In the genomic region with DNA sequence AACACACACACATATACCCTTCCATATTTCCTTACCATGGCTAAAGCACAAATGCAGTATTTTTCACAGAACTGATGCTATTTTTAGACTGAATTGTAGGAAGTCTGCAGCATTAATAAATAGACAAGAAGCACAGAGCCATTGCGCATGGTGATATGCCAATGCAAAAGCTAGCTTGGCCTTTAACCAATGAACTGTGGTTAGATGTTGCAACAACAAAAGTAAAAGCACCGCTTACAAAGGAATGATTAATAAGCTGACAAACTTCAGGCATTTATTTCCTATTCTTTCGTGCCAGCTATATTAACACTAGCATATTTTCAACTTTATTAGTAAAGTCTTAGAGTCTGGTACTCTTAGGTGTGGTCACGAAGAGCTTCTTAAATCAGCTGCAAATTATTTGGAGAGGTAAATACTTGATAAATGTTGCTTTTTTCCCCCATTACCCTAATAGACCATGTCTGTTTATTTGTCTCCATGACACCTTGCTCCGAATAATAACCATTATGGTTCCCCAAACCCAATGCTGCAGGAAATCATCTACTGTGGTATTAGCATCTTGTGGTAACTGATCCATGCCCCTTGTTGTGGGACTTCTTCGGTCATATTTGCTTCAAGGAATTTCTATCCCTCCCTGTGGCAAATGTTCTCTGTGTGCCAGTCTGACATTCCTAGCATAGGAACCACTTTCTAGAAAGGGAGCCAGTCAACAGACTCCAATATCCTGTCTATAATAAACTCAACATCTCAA, we compare ENCODE assay signal across 11 cellular contexts.
A peak's percentile ranks its signal among the peaks of the same experiment; 100 is the strongest.
DNase-seq lines count a peak whose midpoint lies in the region; ATAC-seq and TF ChIP-seq lines count a peak whose summit lies in the region.
"Had no signal": no experiment of that assay in that cellular context is flagged by ENCODE, and none has a peak within 500 bp of the region (broad histone marks: within the 10 kb centered on the region; RNA-seq: fewer than 3 reads in every experiment).

No MANE protein-coding gene starts in this region.

- no peak for ATAC-seq in GM21390 (IDR thresholded peaks at IDR 0.05; ENCODE audit: unreplicated experiment)

- DNase-seq in M059J (ENCODE audit: low read depth) (peak; percentile 90), choroid plexus epithelial cell (ENCODE audit: low read depth) (peak; percentile 90), hepatic stellate cell (ENCODE audit: low spot score) (peak; percentile 24), stromal cell of bone marrow (ENCODE audit: low read depth) (peak; percentile 81), GM19240 (ENCODE audit: insufficient read length, low spot score) (no peak), anterior cingulate cortex (lab: John Stamatoyannopoulos, UW) (no peak)
- DNase-seq in central memory CD4-positive, alpha-beta T cell = no peak
- DNase-seq: GOT3, NCI-H1417 treated with DMSO at 0.1 percent for 48 hours had no signal

- H3K4me3 ChIP-seq in choroid plexus epithelial cell (ENCODE audit: low read depth, low read length) = no peak overlapping the region
- H3K4me3 ChIP-seq: prostate gland had no signal

- TF ChIP-seq CTCF in choroid plexus epithelial cell (conservative IDR thresholded peaks at IDR 0.05; ENCODE audit: low read depth, low read length) = no peak

Comparison
In these comparisons a context has a peak if more than half of its experiments do, and no peak if none do; other contexts are left out.
1. DNase-seq: peak in M059J (single experiment), choroid plexus epithelial cell (single experiment), hepatic stellate cell (single experiment) and stromal cell of bone marrow (single experiment); none in GM19240 (single experiment), central memory CD4-positive, alpha-beta T cell (single experiment) and anterior cingulate cortex (0 of 58).